Comparison of ENCODE assay signal across 1 cellular context in genomic region chr16:66928702-66929388, GRCh38.
TF ChIP-seq lines count a peak whose summit lies in the region.

No MANE protein-coding gene starts in this region.

TF ChIP-seq in HepG2, 621 proteins besides CTCF, POLR2A, EP300 and RAD21 (continues in another document):
- no peak for TF ChIP-seq BRD4 (CRISPR knock-in tag; IDR thresholded peaks at IDR 0.05)
- TF ChIP-seq U2AF1 (optimal IDR thresholded peaks at IDR 0.05; ENCODE audit: low read depth, low read length), result no peak
- TF ChIP-seq KDM2A (CRISPR knock-in tag; IDR thresholded peaks at IDR 0.05; ENCODE audit: borderline replicate concordance, low read depth), result 0 out of 2 replicates have a peak, but pooled peaks have one; percentile 19
- TF ChIP-seq KIAA2018 (CRISPR knock-in tag; IDR thresholded peaks at IDR 0.05; ENCODE audit: borderline replicate concordance), result no peak
- TF ChIP-seq ZSCAN22 (CRISPR knock-in tag; IDR thresholded peaks at IDR 0.05), result no peak
- TF ChIP-seq NR2F1 (CRISPR knock-in tag; IDR thresholded peaks at IDR 0.05), result no peak
- TF ChIP-seq, protein P1, sequence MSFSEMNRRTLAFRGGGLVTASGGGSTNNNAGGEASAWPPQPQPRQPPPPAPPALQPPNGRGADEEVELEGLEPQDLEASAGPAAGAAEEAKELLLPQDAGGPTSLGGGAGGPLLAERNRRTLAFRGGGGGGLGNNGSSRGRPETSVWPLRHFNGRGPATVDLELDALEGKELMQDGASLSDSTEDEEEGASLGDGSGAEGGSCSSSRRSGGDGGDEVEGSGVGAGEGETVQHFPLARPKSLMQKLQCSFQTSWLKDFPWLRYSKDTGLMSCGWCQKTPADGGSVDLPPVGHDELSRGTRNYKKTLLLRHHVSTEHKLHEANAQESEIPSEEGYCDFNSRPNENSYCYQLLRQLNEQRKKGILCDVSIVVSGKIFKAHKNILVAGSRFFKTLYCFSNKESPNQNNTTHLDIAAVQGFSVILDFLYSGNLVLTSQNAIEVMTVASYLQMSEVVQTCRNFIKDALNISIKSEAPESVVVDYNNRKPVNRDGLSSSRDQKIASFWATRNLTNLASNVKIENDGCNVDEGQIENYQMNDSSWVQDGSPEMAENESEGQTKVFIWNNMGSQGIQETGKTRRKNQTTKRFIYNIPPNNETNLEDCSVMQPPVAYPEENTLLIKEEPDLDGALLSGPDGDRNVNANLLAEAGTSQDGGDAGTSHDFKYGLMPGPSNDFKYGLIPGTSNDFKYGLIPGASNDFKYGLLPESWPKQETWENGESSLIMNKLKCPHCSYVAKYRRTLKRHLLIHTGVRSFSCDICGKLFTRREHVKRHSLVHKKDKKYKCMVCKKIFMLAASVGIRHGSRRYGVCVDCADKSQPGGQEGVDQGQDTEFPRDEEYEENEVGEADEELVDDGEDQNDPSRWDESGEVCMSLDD (CRISPR knock-in tag; IDR thresholded peaks at IDR 0.05; ENCODE audit: borderline replicate concordance), result peak; percentile 84; the same call in 1 of the 2 replicates
- TF ChIP-seq THAP8 (CRISPR knock-in tag; IDR thresholded peaks at IDR 0.05; ENCODE audit: borderline replicate concordance), result no peak
- no peak for TF ChIP-seq E2F5 (CRISPR knock-in tag; conservative IDR thresholded peaks at IDR 0.05)
- TF ChIP-seq, protein P2, sequence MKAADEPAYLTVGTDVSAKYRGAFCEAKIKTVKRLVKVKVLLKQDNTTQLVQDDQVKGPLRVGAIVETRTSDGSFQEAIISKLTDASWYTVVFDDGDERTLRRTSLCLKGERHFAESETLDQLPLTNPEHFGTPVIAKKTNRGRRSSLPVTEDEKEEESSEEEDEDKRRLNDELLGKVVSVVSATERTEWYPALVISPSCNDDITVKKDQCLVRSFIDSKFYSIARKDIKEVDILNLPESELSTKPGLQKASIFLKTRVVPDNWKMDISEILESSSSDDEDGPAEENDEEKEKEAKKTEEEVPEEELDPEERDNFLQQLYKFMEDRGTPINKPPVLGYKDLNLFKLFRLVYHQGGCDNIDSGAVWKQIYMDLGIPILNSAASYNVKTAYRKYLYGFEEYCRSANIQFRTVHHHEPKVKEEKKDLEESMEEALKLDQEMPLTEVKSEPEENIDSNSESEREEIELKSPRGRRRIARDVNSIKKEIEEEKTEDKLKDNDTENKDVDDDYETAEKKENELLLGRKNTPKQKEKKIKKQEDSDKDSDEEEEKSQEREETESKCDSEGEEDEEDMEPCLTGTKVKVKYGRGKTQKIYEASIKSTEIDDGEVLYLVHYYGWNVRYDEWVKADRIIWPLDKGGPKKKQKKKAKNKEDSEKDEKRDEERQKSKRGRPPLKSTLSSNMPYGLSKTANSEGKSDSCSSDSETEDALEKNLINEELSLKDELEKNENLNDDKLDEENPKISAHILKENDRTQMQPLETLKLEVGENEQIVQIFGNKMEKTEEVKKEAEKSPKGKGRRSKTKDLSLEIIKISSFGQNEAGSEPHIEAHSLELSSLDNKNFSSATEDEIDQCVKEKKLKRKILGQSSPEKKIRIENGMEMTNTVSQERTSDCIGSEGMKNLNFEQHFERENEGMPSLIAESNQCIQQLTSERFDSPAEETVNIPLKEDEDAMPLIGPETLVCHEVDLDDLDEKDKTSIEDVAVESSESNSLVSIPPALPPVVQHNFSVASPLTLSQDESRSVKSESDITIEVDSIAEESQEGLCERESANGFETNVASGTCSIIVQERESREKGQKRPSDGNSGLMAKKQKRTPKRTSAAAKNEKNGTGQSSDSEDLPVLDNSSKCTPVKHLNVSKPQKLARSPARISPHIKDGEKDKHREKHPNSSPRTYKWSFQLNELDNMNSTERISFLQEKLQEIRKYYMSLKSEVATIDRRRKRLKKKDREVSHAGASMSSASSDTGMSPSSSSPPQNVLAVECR (CRISPR knock-in tag; IDR thresholded peaks at IDR 0.05; ENCODE audit: borderline replicate concordance), result 0 out of 2 replicates have a peak, but pooled peaks have one; percentile 22
- TF ChIP-seq, protein P3, sequence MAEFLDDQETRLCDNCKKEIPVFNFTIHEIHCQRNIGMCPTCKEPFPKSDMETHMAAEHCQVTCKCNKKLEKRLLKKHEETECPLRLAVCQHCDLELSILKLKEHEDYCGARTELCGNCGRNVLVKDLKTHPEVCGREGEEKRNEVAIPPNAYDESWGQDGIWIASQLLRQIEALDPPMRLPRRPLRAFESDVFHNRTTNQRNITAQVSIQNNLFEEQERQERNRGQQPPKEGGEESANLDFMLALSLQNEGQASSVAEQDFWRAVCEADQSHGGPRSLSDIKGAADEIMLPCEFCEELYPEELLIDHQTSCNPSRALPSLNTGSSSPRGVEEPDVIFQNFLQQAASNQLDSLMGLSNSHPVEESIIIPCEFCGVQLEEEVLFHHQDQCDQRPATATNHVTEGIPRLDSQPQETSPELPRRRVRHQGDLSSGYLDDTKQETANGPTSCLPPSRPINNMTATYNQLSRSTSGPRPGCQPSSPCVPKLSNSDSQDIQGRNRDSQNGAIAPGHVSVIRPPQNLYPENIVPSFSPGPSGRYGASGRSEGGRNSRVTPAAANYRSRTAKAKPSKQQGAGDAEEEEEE (CRISPR knock-in tag; IDR thresholded peaks at IDR 0.05; ENCODE audit: borderline replicate concordance), result no peak
- 0 out of 2 replicates have a peak, but pooled peaks have one; percentile 30 for TF ChIP-seq NAIF1 (CRISPR knock-in tag; IDR thresholded peaks at IDR 0.05; ENCODE audit: borderline replicate concordance)
- no peak for TF ChIP-seq AHDC1 (CRISPR knock-in tag; IDR thresholded peaks at IDR 0.05; ENCODE audit: borderline replicate concordance)
- no peak for TF ChIP-seq YEATS4 (CRISPR knock-in tag; IDR thresholded peaks at IDR 0.05; ENCODE audit: borderline replicate concordance)
- peak; percentile 91 for TF ChIP-seq STAG1 (CRISPR knock-in tag; IDR thresholded peaks at IDR 0.05)
- no peak for TF ChIP-seq MTA1 (CRISPR knock-in tag; IDR thresholded peaks at IDR 0.05; ENCODE audit: borderline replicate concordance)
- TF ChIP-seq, protein P4, sequence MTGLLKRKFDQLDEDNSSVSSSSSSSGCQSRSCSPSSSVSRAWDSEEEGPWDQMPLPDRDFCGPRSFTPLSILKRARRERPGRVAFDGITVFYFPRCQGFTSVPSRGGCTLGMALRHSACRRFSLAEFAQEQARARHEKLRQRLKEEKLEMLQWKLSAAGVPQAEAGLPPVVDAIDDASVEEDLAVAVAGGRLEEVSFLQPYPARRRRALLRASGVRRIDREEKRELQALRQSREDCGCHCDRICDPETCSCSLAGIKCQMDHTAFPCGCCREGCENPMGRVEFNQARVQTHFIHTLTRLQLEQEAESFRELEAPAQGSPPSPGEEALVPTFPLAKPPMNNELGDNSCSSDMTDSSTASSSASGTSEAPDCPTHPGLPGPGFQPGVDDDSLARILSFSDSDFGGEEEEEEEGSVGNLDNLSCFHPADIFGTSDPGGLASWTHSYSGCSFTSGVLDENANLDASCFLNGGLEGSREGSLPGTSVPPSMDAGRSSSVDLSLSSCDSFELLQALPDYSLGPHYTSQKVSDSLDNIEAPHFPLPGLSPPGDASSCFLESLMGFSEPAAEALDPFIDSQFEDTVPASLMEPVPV (CRISPR knock-in tag; IDR thresholded peaks at IDR 0.05), result no peak
- peak; percentile 55; the same call in 1 of the 2 replicates for TF ChIP-seq SMC3 (IDR thresholded peaks at IDR 0.05; ENCODE audit: low read length)
- TF ChIP-seq ZNF570 (CRISPR knock-in tag; IDR thresholded peaks at IDR 0.05; ENCODE audit: borderline replicate concordance), result no peak
- TF ChIP-seq NFKB2 (CRISPR knock-in tag; IDR thresholded peaks at IDR 0.05; ENCODE audit: borderline replicate concordance), result 0 out of 2 replicates have a peak, but pooled peaks have one; percentile 44
- peak; percentile 93 for TF ChIP-seq ZNF121 (CRISPR knock-in tag; IDR thresholded peaks at IDR 0.05)
- TF ChIP-seq ZNF501 (CRISPR knock-in tag; IDR thresholded peaks at IDR 0.05), result 0 out of 2 replicates have a peak, but pooled peaks have one; percentile 16
- no peak for TF ChIP-seq MIXL1 (CRISPR knock-in tag; IDR thresholded peaks at IDR 0.05)
- no peak for TF ChIP-seq KMT2A (CRISPR knock-in tag; IDR thresholded peaks at IDR 0.05)
- TF ChIP-seq ARHGAP35 (CRISPR knock-in tag; IDR thresholded peaks at IDR 0.05; ENCODE audit: borderline replicate concordance), result no peak
